ENCODE assay signal across 1 cellular context in the genomic region with DNA sequence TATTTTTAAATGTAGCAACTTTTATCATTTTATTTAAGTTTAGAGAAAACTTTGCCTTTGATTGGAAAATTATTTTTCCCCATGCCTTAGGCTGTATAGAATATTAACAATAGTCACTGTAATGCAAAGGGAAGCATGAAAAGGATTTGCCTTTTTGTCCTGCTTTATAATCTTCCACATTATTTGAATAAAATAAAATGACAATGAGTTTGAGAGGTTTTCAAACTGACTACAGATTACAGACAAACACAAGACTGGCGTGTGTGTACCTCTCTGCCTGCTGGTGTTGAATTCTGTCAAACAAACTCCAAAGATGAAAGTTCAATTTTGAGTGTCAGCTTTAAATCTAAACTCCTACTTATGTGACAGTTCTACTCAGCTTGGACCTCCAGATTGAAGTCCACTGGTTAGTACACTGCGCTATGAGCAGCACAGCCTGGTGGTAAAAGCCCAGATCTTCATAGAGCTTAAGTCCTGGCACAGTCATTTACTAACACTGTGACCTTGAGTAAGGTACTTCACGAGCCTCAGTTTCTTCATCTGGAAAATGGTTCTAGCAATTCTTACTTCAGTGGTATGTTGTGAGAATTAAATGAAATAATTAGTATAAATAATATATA.
TF ChIP-seq lines count a peak whose summit lies in the region.

No MANE protein-coding gene starts in this region.

TF ChIP-seq in GM12878, 131 proteins besides CTCF, POLR2A, EP300 and RAD21 (continued from another document):
- TF ChIP-seq, protein P1, sequence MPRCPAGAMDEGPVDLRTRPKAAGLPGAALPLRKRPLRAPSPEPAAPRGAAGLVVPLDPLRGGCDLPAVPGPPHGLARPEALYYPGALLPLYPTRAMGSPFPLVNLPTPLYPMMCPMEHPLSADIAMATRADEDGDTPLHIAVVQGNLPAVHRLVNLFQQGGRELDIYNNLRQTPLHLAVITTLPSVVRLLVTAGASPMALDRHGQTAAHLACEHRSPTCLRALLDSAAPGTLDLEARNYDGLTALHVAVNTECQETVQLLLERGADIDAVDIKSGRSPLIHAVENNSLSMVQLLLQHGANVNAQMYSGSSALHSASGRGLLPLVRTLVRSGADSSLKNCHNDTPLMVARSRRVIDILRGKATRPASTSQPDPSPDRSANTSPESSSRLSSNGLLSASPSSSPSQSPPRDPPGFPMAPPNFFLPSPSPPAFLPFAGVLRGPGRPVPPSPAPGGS (IDR thresholded peaks at IDR 0.05; ENCODE audit: borderline replicate concordance, insufficient read depth, low read depth, low read length, poor library complexity, severe bottlenecking), result no peak
- TF ChIP-seq SP1 (IDR thresholded peaks at IDR 0.05; ENCODE audit: low read depth, low read length), result no peak
- TF ChIP-seq USF1 (IDR thresholded peaks at IDR 0.05; ENCODE audit: borderline replicate concordance, extremely low read length, insufficient read depth, low read depth, low read length), result no peak
- no peak for TF ChIP-seq CHD2 (IDR thresholded peaks at IDR 0.05; ENCODE audit: borderline replicate concordance, low read depth, low read length)
- no peak for TF ChIP-seq TARDBP (IDR thresholded peaks at IDR 0.05; ENCODE audit: borderline replicate concordance)
- TF ChIP-seq, protein P2, sequence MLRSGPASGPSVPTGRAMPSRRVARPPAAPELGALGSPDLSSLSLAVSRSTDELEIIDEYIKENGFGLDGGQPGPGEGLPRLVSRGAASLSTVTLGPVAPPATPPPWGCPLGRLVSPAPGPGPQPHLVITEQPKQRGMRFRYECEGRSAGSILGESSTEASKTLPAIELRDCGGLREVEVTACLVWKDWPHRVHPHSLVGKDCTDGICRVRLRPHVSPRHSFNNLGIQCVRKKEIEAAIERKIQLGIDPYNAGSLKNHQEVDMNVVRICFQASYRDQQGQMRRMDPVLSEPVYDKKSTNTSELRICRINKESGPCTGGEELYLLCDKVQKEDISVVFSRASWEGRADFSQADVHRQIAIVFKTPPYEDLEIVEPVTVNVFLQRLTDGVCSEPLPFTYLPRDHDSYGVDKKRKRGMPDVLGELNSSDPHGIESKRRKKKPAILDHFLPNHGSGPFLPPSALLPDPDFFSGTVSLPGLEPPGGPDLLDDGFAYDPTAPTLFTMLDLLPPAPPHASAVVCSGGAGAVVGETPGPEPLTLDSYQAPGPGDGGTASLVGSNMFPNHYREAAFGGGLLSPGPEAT (IDR thresholded peaks at IDR 0.05; ENCODE audit: low read depth), result no peak
- no peak for TF ChIP-seq SREBF2 (IDR thresholded peaks at IDR 0.05; ENCODE audit: low read length)
- TF ChIP-seq PML (IDR thresholded peaks at IDR 0.05; ENCODE audit: low read length), result no peak
- TF ChIP-seq NFYA (IDR thresholded peaks at IDR 0.05; ENCODE audit: borderline replicate concordance, low read depth, low read length), result no peak
- no peak for TF ChIP-seq NFXL1 (IDR thresholded peaks at IDR 0.05; ENCODE audit: borderline replicate concordance)
